8 cellular contexts compared by ENCODE assay signal in the genomic region with DNA sequence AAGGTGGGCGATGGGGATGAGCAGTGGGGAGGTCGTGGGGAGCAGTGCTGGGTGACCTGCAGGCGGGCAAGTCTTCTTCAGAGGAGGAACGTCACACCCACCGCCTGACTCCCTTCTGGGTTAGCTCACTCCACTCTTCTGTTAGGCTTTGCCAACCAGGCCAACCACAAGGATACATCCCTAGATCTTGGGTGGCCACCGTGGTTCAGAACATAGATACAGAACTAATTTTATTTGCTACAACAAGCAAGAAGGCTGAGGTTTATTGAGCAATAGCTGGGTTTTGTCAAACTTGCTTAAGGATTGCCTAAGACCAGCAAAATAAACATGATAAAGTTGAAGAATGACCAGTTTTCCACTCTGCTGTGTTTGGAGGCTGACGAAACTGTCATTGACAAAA.
DNase-seq lines count a peak whose midpoint lies in the region; ATAC-seq and TF ChIP-seq lines count a peak whose summit lies in the region.

No MANE protein-coding gene starts in this region.

- H3K9ac ChIP-seq in PC-3 (ENCODE audit: low read length) = peak overlapping the region; percentile 6; the same call in 1 of the 2 replicates

- no peak overlapping the region for H2AFZ ChIP-seq in PC-3 (ENCODE audit: low read length)
- no peak overlapping the region for H2AFZ ChIP-seq in osteoblast (ENCODE audit: low read length)

- peaks cover 19% of the 10 kb centered on the region for H3F3A ChIP-seq in PC-3 (ENCODE audit: low read length, unreplicated experiment)

- H3K79me2 ChIP-seq in PC-3 (ENCODE audit: low read length) (no peaks in the 10 kb centered on the region), osteoblast (ENCODE audit: insufficient read depth, low read length) (no peaks in the 10 kb centered on the region)

- intact Hi-C loops in PC-3 (cut with micrococcal nuclease) = loop anchor here (10.0 kb wide), 1 partner anchor 642 kb away; no protein-coding TSS in a partner anchor

- no TSS peak for BruUV-seq in PC-3 (replicated peaks; lab: Mats Ljungman, UMichigan)

- H3K9me2 ChIP-seq in PC-3 (replicated peaks; ENCODE audit: low read length) = no peaks in the 10 kb centered on the region

- H3K27me3 ChIP-seq in PC-3 (ENCODE audit: low read length) (no peaks in the 10 kb centered on the region), osteoblast (ENCODE audit: insufficient read depth, low read length) (no peaks in the 10 kb centered on the region)

- POLR2A ChIA-PET in PC-3 (lab: Charles Lee; ENCODE audit: unreplicated experiment) = interaction anchor here (0.6 kb wide), 1 partner anchor 396 kb away, joined by 4 read pairs; no protein-coding TSS in a partner anchor

- peak; percentile 80 to 82 for DNase-seq in AML-193 (lab: John Stamatoyannopoulos, UW)
- DNase-seq in PC-3 = peak; percentile 100
- peak; percentile 99 for DNase-seq in fibroblast of mammary gland (ENCODE audit: low read depth)
- DNase-seq in osteoblast (ENCODE audit: insufficient read length, low spot score, missing footprints) = peak; percentile 84
- DNase-seq in retina = no peak
- no peak for DNase-seq in activated CD4-positive, CD25-positive, alpha-beta regulatory T cell treated with anti-CD3 and anti-CD28 coated beads, Interleukin-2, amount 50 U/mL, for 72 hours

- H3K4me2 ChIP-seq in PC-3 (ENCODE audit: low read length) (peak overlapping the region; percentile 60), osteoblast (ENCODE audit: insufficient read depth, low read length) (peak overlapping the region; percentile 15)

- H4K20me1 ChIP-seq in PC-3 (ENCODE audit: low read length) (no peaks in the 10 kb centered on the region), osteoblast (ENCODE audit: insufficient read depth, low read length) (no peaks in the 10 kb centered on the region)

- H3K27ac ChIP-seq in PC-3 (ENCODE audit: low read length) = peak overlapping the region; percentile 72
- H3K27ac ChIP-seq in osteoblast (ENCODE audit: low read depth, low read length) = peak overlapping the region; percentile 45

- no peak for ATAC-seq in PC-3
- no peak for ATAC-seq in GM19351 (IDR thresholded peaks at IDR 0.05; ENCODE audit: unreplicated experiment)
- ATAC-seq in HG03025 (IDR thresholded peaks at IDR 0.05; ENCODE audit: low FRiP score, unreplicated experiment) = no peak

- CTCF ChIA-PET in PC-3 (lab: Charles Lee) = no interaction called here

- H3K36me3 ChIP-seq in PC-3 (ENCODE audit: low read depth, low read length) = no peaks in the 10 kb centered on the region
- no peaks in the 10 kb centered on the region for H3K36me3 ChIP-seq in osteoblast (ENCODE audit: insufficient read depth, low read length)

- TF ChIP-seq CTCF in PC-3 (conservative IDR thresholded peaks at IDR 0.05; ENCODE audit: low read depth, low read length) (no peak), fibroblast of mammary gland (conservative IDR thresholded peaks at IDR 0.05; ENCODE audit: control insufficient read depth, insufficient read depth, low read depth, low read length) (no peak), osteoblast (IDR thresholded peaks at IDR 0.05; ENCODE audit: extremely low read depth, low read depth, low read length) (no peak)

- H3K4me3 ChIP-seq in PC-3 (ENCODE audit: low read length) (peak overlapping the region; percentile 3; the same call in 1 of the 2 replicates), fibroblast of mammary gland (ENCODE audit: control insufficient read depth, low read depth, low read length) (no peak overlapping the region), osteoblast (ENCODE audit: insufficient read depth, low read length) (no peak overlapping the region)

- H3K4me1 ChIP-seq in PC-3 (ENCODE audit: insufficient read depth, low read length) (peaks cover 60% of the 10 kb centered on the region), osteoblast (ENCODE audit: insufficient read depth, low read length) (peaks cover 36% of the 10 kb centered on the region)

- H3K9me3 ChIP-seq in PC-3 (ENCODE audit: low read length) (no peaks in the 10 kb centered on the region), osteoblast (ENCODE audit: low read depth, low read length) (no peaks in the 10 kb centered on the region)

Comparison
In these comparisons a context has a peak if more than half of its experiments do, and no peak if none do; other contexts are left out.
1. DNase-seq: peak in AML-193 (2 of 2), PC-3 (single experiment), fibroblast of mammary gland (single experiment) and osteoblast (single experiment); none in retina (single experiment) and activated CD4-positive, CD25-positive, alpha-beta regulatory T cell treated with anti-CD3 and anti-CD28 coated beads, Interleukin-2, amount 50 U/mL, for 72 hours (single experiment).